ENCODE assay signal across 8 cellular contexts in the genomic region with DNA sequence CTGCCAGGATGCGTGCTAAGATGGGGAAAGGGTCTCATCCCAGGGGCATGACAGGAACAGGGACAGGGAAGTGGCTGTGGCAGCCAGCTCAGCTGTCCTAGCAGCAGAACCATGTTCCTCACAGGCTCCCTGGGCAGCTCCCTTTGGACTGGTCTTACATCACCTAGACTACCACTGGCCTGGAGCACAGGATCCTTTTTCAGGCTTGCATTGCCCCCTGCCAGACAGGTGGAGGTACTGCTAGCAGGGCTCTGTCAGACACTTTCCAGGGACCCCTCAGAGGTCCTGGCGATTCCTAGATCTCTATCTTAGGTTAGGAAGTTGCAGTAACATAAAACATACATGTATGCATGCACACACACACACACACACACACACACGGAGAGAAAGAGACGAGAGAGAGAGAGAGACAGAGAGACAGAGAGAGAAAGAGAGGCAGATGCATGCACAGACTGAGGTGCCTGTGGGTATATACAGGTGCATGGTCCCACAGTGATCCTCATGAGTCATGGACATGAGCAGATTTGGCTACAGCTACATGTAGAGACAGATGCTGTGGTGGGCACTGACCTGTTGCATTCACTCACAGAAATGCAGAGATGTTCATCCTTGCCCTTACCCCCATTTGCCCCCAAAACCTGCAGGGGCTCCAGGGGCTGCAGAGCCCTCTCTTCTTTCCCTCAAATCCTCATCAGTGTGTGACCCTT.
DNase-seq lines count a peak whose midpoint lies in the region; ATAC-seq and TF ChIP-seq lines count a peak whose summit lies in the region.

No MANE protein-coding gene starts in this region.

- no peak overlapping the region for H3K9ac ChIP-seq in adipocyte (ENCODE audit: low read length)

- no peaks in the 10 kb centered on the region for H3K4me1 ChIP-seq in adipocyte (ENCODE audit: control insufficient read depth, insufficient read depth, low read length)

- H3K36me3 ChIP-seq in adipocyte (ENCODE audit: control insufficient read depth, insufficient read depth, low read length, severe bottlenecking) (peaks cover 5% of the 10 kb centered on the region), MG63 (no peaks in the 10 kb centered on the region)

- ATAC-seq in GM18520 (IDR thresholded peaks at IDR 0.05; ENCODE audit: unreplicated experiment), result no peak

- H3K27me3 ChIP-seq in adipocyte (replicated peaks; ENCODE audit: control insufficient read depth, insufficient read depth, low read length) (peaks cover 21% of the 10 kb centered on the region), MG63 (no peaks in the 10 kb centered on the region)

- peak; percentile 50 for DNase-seq in AG08396 (ENCODE audit: low spot score)
- peak; percentile 69 for DNase-seq in HuH-7 (ENCODE audit: low spot score)
- DNase-seq in adipocyte (ENCODE audit: low read depth), result peak; percentile 34
- DNase-seq in islet precursor cell, result peak; percentile 84
- DNase-seq in MG63, result no peak
- no peak for DNase-seq in ureter (ENCODE audit: low spot score)

- H3K4me3 ChIP-seq in adipocyte (ENCODE audit: low read length) (no peak overlapping the region), MG63 (no peak overlapping the region)

- no peaks in the 10 kb centered on the region for H3K9me3 ChIP-seq in adipocyte (ENCODE audit: control insufficient read depth, low read length)
- H3K9me3 ChIP-seq in MG63, result no peaks in the 10 kb centered on the region

- peak; percentile 64 for TF ChIP-seq CTCF in GM12873 (IDR thresholded peaks at IDR 0.05; ENCODE audit: insufficient read depth, low read depth, low read length, missing control alignments)

Comparison
In these comparisons a context has a peak if more than half of its experiments do, and no peak if none do; other contexts are left out.
1. DNase-seq: peak in AG08396 (single experiment), HuH-7 (single experiment), adipocyte (single experiment) and islet precursor cell (single experiment); none in MG63 (single experiment) and ureter (single experiment).